Comparison of ENCODE assay signal across 8 cellular contexts in genomic region chr19:39413269-39413902, GRCh38. TPM values are rescaled to one million over a fixed set of nuclear protein-coding genes. Genes with fewer than 3 reads are reported as not detected.
DNase-seq lines count a peak whose midpoint lies in the region; ATAC-seq and TF ChIP-seq lines count a peak whose summit lies in the region.

No MANE protein-coding gene starts in this region.

- peak overlapping the region; percentile 66 for H2AFZ ChIP-seq in neuron (ENCODE audit: low read depth, low read length)

- DNase-seq in COR-L47 (lab: John Stamatoyannopoulos, UW): peak; percentile 58
- no peak for DNase-seq in LNCaP clone FGC (ENCODE audit: low read depth)
- no peak for DNase-seq in activated CD8-positive, alpha-beta T cell treated with anti-CD3 and anti-CD28 coated beads, Interleukin-2, amount 10 ng/mL, durations not matched to agents 7 days and 5 days
- peak; percentile 59 for DNase-seq in fibroblast of the aortic adventitia (ENCODE audit: low read depth)

- peaks cover 40% of the 10 kb centered on the region for H3K4me1 ChIP-seq in neuron (ENCODE audit: insufficient read depth, low read length)

- no peak for TF ChIP-seq CTCF in LNCaP clone FGC (IDR thresholded peaks at IDR 0.05; ENCODE audit: control insufficient read depth, extremely low read depth, insufficient read depth)
- no peak for TF ChIP-seq CTCF in fibroblast of the aortic adventitia (IDR thresholded peaks at IDR 0.05; ENCODE audit: insufficient read depth, low read length)

- POLR2A ChIA-PET in activated CD8-positive, alpha-beta T cell treated with anti-CD3 and anti-CD28 coated beads, Interleukin-2, amount 10 ng/mL, durations not matched to agents 7 days and 5 days (lab: Charles Lee): interaction anchor here (0.6 to 4.7 kb wide), 3 partner anchors 10 to 223 kb away, joined by 3 to 58 read pairs (median 3); partner anchors contain the start of gene RPS16

- peaks cover 38% of the 10 kb centered on the region for H3K36me3 Mint-ChIP-seq in activated CD8-positive, alpha-beta T cell treated with anti-CD3 and anti-CD28 coated beads, Interleukin-2, amount 10 ng/mL, durations not matched to agents 7 days and 5 days (ENCODE audit: low read depth)

- CTCF ChIA-PET in activated CD8-positive, alpha-beta T cell treated with anti-CD3 and anti-CD28 coated beads, Interleukin-2, amount 10 ng/mL, durations not matched to agents 7 days and 5 days (lab: Charles Lee): interaction anchor here (1.6 kb wide), 1 partner anchor 14 kb away, joined by 5 read pairs; no protein-coding TSS in a partner anchor

- no peaks in the 10 kb centered on the region for H3K9me3 Mint-ChIP-seq in activated CD8-positive, alpha-beta T cell treated with anti-CD3 and anti-CD28 coated beads, Interleukin-2, amount 10 ng/mL, durations not matched to agents 7 days and 5 days (ENCODE audit: insufficient read depth)

- H3K27me3 Mint-ChIP-seq in activated CD8-positive, alpha-beta T cell treated with anti-CD3 and anti-CD28 coated beads, Interleukin-2, amount 10 ng/mL, durations not matched to agents 7 days and 5 days (ENCODE audit: low read depth): no peaks in the 10 kb centered on the region

- H3K27me3 ChIP-seq in neuron (ENCODE audit: insufficient read depth, low read length): no peaks in the 10 kb centered on the region

- peaks cover 29% of the 10 kb centered on the region for H3K36me3 ChIP-seq in neuron (ENCODE audit: insufficient read depth, low read length)

- peak overlapping the region; percentile 89 for H3K27ac Mint-ChIP-seq in activated CD8-positive, alpha-beta T cell treated with anti-CD3 and anti-CD28 coated beads, Interleukin-2, amount 10 ng/mL, durations not matched to agents 7 days and 5 days

- H3K4me3 Mint-ChIP-seq in activated CD8-positive, alpha-beta T cell treated with anti-CD3 and anti-CD28 coated beads, Interleukin-2, amount 10 ng/mL, durations not matched to agents 7 days and 5 days: peak overlapping the region; percentile 97

- H3K9me3 ChIP-seq in neuron (ENCODE audit: low read length): no peaks in the 10 kb centered on the region

- no peak for ATAC-seq in activated CD8-positive, alpha-beta T cell treated with anti-CD3 and anti-CD28 coated beads, Interleukin-2, amount 10 ng/mL, durations not matched to agents 7 days and 5 days
- ATAC-seq in GM21619 (IDR thresholded peaks at IDR 0.05; ENCODE audit: unreplicated experiment) (no peak), GM21723 (IDR thresholded peaks at IDR 0.05; ENCODE audit: unreplicated experiment) (no peak), GM19035 (IDR thresholded peaks at IDR 0.05; ENCODE audit: unreplicated experiment) (no peak)

- H3K4me3 ChIP-seq in LNCaP clone FGC (ENCODE audit: low read depth, low read length) (peak overlapping the region; percentile 82), fibroblast of the aortic adventitia (ENCODE audit: low read depth, low read length) (peak overlapping the region; percentile 85), neuron (ENCODE audit: low read length) (peak overlapping the region; percentile 74)

- H3K4me1 Mint-ChIP-seq in activated CD8-positive, alpha-beta T cell treated with anti-CD3 and anti-CD28 coated beads, Interleukin-2, amount 10 ng/mL, durations not matched to agents 7 days and 5 days (ENCODE audit: low read depth): peaks cover 37% of the 10 kb centered on the region

RNA-seq across cellular contexts. Expression of gene PLEKHG2, which starts 0.9 kb away (rescaled TPM):
- 10 to 100 TPM; 64.4 to 68.5 TPM for total RNA-seq in activated CD8-positive, alpha-beta T cell treated with anti-CD3 and anti-CD28 coated beads, Interleukin-2, amount 10 ng/mL, durations not matched to agents 7 days and 5 days
- 14.1 and 29.1 TPM in 2 replicates for total RNA-seq in fibroblast of the aortic adventitia (ENCODE audit: low replicate concordance)

RNA-seq across cellular contexts. Expression of gene ZFP36, which starts 6.7 kb away (rescaled TPM):
- total RNA-seq in activated CD8-positive, alpha-beta T cell treated with anti-CD3 and anti-CD28 coated beads, Interleukin-2, amount 10 ng/mL, durations not matched to agents 7 days and 5 days: 10 to 100 TPM; 72.4 to 91.4 TPM
- 10.8 and 18.3 TPM in 2 replicates for total RNA-seq in fibroblast of the aortic adventitia (ENCODE audit: low replicate concordance)

RNA-seq across cellular contexts. Expression of gene MED29, which starts 22.2 kb away (rescaled TPM):
- total RNA-seq in activated CD8-positive, alpha-beta T cell treated with anti-CD3 and anti-CD28 coated beads, Interleukin-2, amount 10 ng/mL, durations not matched to agents 7 days and 5 days: 10 to 100 TPM; 32.6 to 39.3 TPM
- total RNA-seq in fibroblast of the aortic adventitia (ENCODE audit: low replicate concordance): 16.2 and 25.7 TPM in 2 replicates

RNA-seq across cellular contexts. Expression of gene RPS16, which starts 22.4 kb away (rescaled TPM):
- total RNA-seq in activated CD8-positive, alpha-beta T cell treated with anti-CD3 and anti-CD28 coated beads, Interleukin-2, amount 10 ng/mL, durations not matched to agents 7 days and 5 days: 1,000 to 10,000 TPM; 2,100 to 2,157 TPM
- total RNA-seq in fibroblast of the aortic adventitia (ENCODE audit: low replicate concordance): 23.5 and 148 TPM in 2 replicates

RNA-seq across cellular contexts. Expression of gene PAF1, which starts 22.5 kb away (rescaled TPM):
- 10 to 100 TPM; 48.2 to 48.9 TPM for total RNA-seq in activated CD8-positive, alpha-beta T cell treated with anti-CD3 and anti-CD28 coated beads, Interleukin-2, amount 10 ng/mL, durations not matched to agents 7 days and 5 days
- 36.1 and 45.4 TPM in 2 replicates for total RNA-seq in fibroblast of the aortic adventitia (ENCODE audit: low replicate concordance)

Comparison
In these comparisons a context has a peak if more than half of its experiments do, and no peak if none do; other contexts are left out.
1. DNase-seq: peak in COR-L47 (single experiment) and fibroblast of the aortic adventitia (single experiment); none in LNCaP clone FGC (single experiment) and activated CD8-positive, alpha-beta T cell treated with anti-CD3 and anti-CD28 coated beads, Interleukin-2, amount 10 ng/mL, durations not matched to agents 7 days and 5 days (single experiment).
2. Peak in every context shown above with its lines, with median percentiles within 50 percentile points of each other: H3K4me3 ChIP-seq.